ENCODE assay signal across 1 cellular context in the genomic region with DNA sequence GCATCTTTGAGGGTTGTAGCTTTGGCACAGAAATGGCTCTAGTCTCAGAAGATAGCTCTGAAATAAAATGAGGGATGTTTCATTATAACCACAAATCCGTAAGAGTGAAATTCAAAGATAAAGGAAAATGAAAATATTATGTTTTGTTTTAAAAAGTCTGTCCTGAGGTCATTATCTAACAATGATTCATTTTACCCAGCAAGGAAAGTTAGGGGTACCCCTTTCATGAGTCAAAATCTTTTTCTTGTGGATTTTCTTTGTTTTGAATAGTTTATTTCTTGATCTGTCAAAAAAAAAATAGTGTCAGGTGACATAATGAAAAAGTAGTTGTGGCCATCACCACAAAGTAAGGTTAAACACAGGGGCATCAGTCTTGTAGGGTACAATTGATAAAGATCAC.
TF ChIP-seq lines count a peak whose summit lies in the region.

No MANE protein-coding gene starts in this region.

TF ChIP-seq in GM12878, 131 proteins besides CTCF, POLR2A, EP300 and RAD21:
- peak; percentile 46 for TF ChIP-seq JUNB (IDR thresholded peaks at IDR 0.05)
- no peak for TF ChIP-seq ZNF274 (IDR thresholded peaks at IDR 0.05; ENCODE audit: insufficient read depth, insufficient read length)
- no peak for TF ChIP-seq SMAD1 (IDR thresholded peaks at IDR 0.05; ENCODE audit: low read depth, partially characterized antibody)
- no peak for TF ChIP-seq NR2C2 (IDR thresholded peaks at IDR 0.05; ENCODE audit: borderline replicate concordance, control insufficient read depth, insufficient read length, low read depth)
- no peak for TF ChIP-seq NR2F1 (conservative IDR thresholded peaks at IDR 0.05)
- TF ChIP-seq, protein P1, sequence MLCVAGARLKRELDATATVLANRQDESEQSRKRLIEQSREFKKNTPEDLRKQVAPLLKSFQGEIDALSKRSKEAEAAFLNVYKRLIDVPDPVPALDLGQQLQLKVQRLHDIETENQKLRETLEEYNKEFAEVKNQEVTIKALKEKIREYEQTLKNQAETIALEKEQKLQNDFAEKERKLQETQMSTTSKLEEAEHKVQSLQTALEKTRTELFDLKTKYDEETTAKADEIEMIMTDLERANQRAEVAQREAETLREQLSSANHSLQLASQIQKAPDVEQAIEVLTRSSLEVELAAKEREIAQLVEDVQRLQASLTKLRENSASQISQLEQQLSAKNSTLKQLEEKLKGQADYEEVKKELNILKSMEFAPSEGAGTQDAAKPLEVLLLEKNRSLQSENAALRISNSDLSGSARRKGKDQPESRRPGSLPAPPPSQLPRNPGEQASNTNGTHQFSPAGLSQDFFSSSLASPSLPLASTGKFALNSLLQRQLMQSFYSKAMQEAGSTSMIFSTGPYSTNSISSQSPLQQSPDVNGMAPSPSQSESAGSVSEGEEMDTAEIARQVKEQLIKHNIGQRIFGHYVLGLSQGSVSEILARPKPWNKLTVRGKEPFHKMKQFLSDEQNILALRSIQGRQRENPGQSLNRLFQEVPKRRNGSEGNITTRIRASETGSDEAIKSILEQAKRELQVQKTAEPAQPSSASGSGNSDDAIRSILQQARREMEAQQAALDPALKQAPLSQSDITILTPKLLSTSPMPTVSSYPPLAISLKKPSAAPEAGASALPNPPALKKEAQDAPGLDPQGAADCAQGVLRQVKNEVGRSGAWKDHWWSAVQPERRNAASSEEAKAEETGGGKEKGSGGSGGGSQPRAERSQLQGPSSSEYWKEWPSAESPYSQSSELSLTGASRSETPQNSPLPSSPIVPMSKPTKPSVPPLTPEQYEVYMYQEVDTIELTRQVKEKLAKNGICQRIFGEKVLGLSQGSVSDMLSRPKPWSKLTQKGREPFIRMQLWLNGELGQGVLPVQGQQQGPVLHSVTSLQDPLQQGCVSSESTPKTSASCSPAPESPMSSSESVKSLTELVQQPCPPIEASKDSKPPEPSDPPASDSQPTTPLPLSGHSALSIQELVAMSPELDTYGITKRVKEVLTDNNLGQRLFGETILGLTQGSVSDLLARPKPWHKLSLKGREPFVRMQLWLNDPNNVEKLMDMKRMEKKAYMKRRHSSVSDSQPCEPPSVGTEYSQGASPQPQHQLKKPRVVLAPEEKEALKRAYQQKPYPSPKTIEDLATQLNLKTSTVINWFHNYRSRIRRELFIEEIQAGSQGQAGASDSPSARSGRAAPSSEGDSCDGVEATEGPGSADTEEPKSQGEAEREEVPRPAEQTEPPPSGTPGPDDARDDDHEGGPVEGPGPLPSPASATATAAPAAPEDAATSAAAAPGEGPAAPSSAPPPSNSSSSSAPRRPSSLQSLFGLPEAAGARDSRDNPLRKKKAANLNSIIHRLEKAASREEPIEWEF (IDR thresholded peaks at IDR 0.05; ENCODE audit: insufficient replicate concordance, low read depth, low read length), result no peak
- peak; percentile 15; the same call in 1 of the 2 replicates for TF ChIP-seq RUNX3 (IDR thresholded peaks at IDR 0.05; ENCODE audit: low read length)
- no peak for TF ChIP-seq ZNF217 (IDR thresholded peaks at IDR 0.05)
- TF ChIP-seq GATAD2B (conservative IDR thresholded peaks at IDR 0.05; ENCODE audit: low read depth), result no peak
- TF ChIP-seq NFIC (IDR thresholded peaks at IDR 0.05; ENCODE audit: low read depth, low read length), result peak; percentile 24; the same call in 1 of the 2 replicates
- TF ChIP-seq BACH1 (IDR thresholded peaks at IDR 0.05; ENCODE audit: borderline replicate concordance), result no peak
- TF ChIP-seq TBL1XR1 (IDR thresholded peaks at IDR 0.05; ENCODE audit: low read depth, low read length), result no peak
- TF ChIP-seq SREBF1 (IDR thresholded peaks at IDR 0.05; ENCODE audit: low read length), result no peak
TF ChIP-seq in GM12878: peak in this region for 3.
